ENCODE assay signal across 1 cellular context in the genomic region with DNA sequence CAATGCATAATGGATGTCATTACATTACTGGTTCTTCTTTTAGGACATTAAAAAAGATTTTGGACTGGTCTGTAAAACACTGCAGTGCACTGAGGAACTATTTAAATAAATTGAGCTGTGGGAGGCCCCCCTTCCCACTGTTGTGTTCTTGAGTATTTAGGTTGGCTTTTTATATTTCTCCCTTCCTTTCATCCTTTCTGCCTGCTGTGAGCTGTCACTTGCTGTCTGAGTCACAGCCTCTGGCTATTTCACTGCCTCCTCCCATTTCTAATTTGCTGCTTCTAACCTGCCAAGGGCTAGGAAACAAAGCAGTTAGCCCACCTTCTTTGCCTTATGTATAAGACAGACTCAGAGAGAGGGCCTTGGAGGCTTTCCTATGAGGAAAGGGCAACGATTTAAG.
TF ChIP-seq lines count a peak whose summit lies in the region.

No MANE protein-coding gene starts in this region.

TF ChIP-seq in K562, 482 proteins besides CTCF, POLR2A, EP300 and RAD21 (continued from another document):
- TF ChIP-seq, protein P1, sequence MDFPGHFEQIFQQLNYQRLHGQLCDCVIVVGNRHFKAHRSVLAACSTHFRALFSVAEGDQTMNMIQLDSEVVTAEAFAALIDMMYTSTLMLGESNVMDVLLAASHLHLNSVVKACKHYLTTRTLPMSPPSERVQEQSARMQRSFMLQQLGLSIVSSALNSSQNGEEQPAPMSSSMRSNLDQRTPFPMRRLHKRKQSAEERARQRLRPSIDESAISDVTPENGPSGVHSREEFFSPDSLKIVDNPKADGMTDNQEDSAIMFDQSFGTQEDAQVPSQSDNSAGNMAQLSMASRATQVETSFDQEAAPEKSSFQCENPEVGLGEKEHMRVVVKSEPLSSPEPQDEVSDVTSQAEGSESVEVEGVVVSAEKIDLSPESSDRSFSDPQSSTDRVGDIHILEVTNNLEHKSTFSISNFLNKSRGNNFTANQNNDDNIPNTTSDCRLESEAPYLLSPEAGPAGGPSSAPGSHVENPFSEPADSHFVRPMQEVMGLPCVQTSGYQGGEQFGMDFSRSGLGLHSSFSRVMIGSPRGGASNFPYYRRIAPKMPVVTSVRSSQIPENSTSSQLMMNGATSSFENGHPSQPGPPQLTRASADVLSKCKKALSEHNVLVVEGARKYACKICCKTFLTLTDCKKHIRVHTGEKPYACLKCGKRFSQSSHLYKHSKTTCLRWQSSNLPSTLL (IDR thresholded peaks at IDR 0.05): no peak
- TF ChIP-seq ZBTB7A (IDR thresholded peaks at IDR 0.05; ENCODE audit: borderline replicate concordance, control insufficient read depth, low read depth, low read length) (no peak), CREM (IDR thresholded peaks at IDR 0.05; ENCODE audit: low read depth) (no peak), RBFOX2 (IDR thresholded peaks at IDR 0.05; ENCODE audit: low read depth, low read length) (no peak), BCOR (IDR thresholded peaks at IDR 0.05) (no peak), MXI1 (IDR thresholded peaks at IDR 0.05; ENCODE audit: low read depth, low read length) (no peak), CBX2 (IDR thresholded peaks at IDR 0.05; ENCODE audit: insufficient read depth, low read length, poor library complexity, severe bottlenecking) (no peak), ZNF408 (CRISPR knock-in tag; IDR thresholded peaks at IDR 0.05; ENCODE audit: low read depth) (no peak)
- TF ChIP-seq, protein P2, sequence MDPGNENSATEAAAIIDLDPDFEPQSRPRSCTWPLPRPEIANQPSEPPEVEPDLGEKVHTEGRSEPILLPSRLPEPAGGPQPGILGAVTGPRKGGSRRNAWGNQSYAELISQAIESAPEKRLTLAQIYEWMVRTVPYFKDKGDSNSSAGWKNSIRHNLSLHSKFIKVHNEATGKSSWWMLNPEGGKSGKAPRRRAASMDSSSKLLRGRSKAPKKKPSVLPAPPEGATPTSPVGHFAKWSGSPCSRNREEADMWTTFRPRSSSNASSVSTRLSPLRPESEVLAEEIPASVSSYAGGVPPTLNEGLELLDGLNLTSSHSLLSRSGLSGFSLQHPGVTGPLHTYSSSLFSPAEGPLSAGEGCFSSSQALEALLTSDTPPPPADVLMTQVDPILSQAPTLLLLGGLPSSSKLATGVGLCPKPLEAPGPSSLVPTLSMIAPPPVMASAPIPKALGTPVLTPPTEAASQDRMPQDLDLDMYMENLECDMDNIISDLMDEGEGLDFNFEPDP (CRISPR knock-in tag; IDR thresholded peaks at IDR 0.05): no peak
- TF ChIP-seq, protein P3, sequence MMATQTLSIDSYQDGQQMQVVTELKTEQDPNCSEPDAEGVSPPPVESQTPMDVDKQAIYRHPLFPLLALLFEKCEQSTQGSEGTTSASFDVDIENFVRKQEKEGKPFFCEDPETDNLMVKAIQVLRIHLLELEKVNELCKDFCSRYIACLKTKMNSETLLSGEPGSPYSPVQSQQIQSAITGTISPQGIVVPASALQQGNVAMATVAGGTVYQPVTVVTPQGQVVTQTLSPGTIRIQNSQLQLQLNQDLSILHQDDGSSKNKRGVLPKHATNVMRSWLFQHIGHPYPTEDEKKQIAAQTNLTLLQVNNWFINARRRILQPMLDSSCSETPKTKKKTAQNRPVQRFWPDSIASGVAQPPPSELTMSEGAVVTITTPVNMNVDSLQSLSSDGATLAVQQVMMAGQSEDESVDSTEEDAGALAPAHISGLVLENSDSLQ (IDR thresholded peaks at IDR 0.05): peak; percentile 42; the same call in 1 of the 2 replicates
- TF ChIP-seq, protein P4, sequence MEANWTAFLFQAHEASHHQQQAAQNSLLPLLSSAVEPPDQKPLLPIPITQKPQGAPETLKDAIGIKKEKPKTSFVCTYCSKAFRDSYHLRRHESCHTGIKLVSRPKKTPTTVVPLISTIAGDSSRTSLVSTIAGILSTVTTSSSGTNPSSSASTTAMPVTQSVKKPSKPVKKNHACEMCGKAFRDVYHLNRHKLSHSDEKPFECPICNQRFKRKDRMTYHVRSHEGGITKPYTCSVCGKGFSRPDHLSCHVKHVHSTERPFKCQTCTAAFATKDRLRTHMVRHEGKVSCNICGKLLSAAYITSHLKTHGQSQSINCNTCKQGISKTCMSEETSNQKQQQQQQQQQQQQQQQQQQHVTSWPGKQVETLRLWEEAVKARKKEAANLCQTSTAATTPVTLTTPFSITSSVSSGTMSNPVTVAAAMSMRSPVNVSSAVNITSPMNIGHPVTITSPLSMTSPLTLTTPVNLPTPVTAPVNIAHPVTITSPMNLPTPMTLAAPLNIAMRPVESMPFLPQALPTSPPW (CRISPR knock-in tag; IDR thresholded peaks at IDR 0.05): no peak
- TF ChIP-seq, protein P5, sequence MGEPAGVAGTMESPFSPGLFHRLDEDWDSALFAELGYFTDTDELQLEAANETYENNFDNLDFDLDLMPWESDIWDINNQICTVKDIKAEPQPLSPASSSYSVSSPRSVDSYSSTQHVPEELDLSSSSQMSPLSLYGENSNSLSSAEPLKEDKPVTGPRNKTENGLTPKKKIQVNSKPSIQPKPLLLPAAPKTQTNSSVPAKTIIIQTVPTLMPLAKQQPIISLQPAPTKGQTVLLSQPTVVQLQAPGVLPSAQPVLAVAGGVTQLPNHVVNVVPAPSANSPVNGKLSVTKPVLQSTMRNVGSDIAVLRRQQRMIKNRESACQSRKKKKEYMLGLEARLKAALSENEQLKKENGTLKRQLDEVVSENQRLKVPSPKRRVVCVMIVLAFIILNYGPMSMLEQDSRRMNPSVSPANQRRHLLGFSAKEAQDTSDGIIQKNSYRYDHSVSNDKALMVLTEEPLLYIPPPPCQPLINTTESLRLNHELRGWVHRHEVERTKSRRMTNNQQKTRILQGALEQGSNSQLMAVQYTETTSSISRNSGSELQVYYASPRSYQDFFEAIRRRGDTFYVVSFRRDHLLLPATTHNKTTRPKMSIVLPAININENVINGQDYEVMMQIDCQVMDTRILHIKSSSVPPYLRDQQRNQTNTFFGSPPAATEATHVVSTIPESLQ (CRISPR knock-in tag; IDR thresholded peaks at IDR 0.05): no peak
- TF ChIP-seq, protein P6, sequence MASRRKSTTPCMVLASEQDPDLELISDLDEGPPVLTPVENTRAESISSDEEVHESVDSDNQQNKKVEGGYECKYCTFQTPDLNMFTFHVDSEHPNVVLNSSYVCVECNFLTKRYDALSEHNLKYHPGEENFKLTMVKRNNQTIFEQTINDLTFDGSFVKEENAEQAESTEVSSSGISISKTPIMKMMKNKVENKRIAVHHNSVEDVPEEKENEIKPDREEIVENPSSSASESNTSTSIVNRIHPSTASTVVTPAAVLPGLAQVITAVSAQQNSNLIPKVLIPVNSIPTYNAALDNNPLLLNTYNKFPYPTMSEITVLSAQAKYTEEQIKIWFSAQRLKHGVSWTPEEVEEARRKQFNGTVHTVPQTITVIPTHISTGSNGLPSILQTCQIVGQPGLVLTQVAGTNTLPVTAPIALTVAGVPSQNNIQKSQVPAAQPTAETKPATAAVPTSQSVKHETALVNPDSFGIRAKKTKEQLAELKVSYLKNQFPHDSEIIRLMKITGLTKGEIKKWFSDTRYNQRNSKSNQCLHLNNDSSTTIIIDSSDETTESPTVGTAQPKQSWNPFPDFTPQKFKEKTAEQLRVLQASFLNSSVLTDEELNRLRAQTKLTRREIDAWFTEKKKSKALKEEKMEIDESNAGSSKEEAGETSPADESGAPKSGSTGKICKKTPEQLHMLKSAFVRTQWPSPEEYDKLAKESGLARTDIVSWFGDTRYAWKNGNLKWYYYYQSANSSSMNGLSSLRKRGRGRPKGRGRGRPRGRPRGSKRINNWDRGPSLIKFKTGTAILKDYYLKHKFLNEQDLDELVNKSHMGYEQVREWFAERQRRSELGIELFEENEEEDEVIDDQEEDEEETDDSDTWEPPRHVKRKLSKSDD (conservative IDR thresholded peaks at IDR 0.05; ENCODE audit: low read length): no peak
- TF ChIP-seq, protein P7, sequence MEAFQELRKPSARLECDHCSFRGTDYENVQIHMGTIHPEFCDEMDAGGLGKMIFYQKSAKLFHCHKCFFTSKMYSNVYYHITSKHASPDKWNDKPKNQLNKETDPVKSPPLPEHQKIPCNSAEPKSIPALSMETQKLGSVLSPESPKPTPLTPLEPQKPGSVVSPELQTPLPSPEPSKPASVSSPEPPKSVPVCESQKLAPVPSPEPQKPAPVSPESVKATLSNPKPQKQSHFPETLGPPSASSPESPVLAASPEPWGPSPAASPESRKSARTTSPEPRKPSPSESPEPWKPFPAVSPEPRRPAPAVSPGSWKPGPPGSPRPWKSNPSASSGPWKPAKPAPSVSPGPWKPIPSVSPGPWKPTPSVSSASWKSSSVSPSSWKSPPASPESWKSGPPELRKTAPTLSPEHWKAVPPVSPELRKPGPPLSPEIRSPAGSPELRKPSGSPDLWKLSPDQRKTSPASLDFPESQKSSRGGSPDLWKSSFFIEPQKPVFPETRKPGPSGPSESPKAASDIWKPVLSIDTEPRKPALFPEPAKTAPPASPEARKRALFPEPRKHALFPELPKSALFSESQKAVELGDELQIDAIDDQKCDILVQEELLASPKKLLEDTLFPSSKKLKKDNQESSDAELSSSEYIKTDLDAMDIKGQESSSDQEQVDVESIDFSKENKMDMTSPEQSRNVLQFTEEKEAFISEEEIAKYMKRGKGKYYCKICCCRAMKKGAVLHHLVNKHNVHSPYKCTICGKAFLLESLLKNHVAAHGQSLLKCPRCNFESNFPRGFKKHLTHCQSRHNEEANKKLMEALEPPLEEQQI (IDR thresholded peaks at IDR 0.05): no peak
- TF ChIP-seq, protein P8, sequence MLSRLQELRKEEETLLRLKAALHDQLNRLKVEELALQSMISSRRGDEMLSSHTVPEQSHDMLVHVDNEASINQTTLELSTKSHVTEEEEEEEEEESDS (CRISPR knock-in tag; IDR thresholded peaks at IDR 0.05): no peak
